ENCODE assay signal across 17 cellular contexts in genomic region chr5:54460181-54460919, GRCh38. TPM values are rescaled to one million over a fixed set of nuclear protein-coding genes. Genes with fewer than 3 reads are reported as not detected.
DNase-seq lines count a peak whose midpoint lies in the region; ATAC-seq lines count a peak whose summit lies in the region.
"Had no signal": no experiment of that assay in that cellular context is flagged by ENCODE, and none has a peak within 500 bp of the region (broad histone marks: within the 10 kb centered on the region; RNA-seq: fewer than 3 reads in every experiment).

No MANE protein-coding gene starts in this region.

- POLR2A ChIA-PET in CD8-positive, alpha-beta memory T cell (lab: Charles Lee) = no interaction called here

- H3K4me1 ChIP-seq in CD8-positive, alpha-beta memory T cell (ENCODE audit: insufficient read depth, low read length) = no peaks in the 10 kb centered on the region
- peaks cover 17% of the 10 kb centered on the region for H3K4me1 ChIP-seq in HAP-1
- H3K4me1 ChIP-seq: BLaER1 had no signal

- H3K4me3 Mint-ChIP-seq in CD8-positive, alpha-beta memory T cell = no peak overlapping the region
- H3K4me3 Mint-ChIP-seq: activated CD8-positive, alpha-beta T cell treated with anti-CD3 and anti-CD28 coated beads, Interleukin-2, amount 10 ng/mL, durations not matched to agents 7 days and 5 days had no signal

- no peaks in the 10 kb centered on the region for H3K4me1 Mint-ChIP-seq in CD8-positive, alpha-beta memory T cell

- H3K9me3 Mint-ChIP-seq in CD8-positive, alpha-beta memory T cell = peaks cover 4 to 18% (median 14%) of the 10 kb centered on the region in 5 donors

- no peak overlapping the region for H3K27ac Mint-ChIP-seq in CD8-positive, alpha-beta memory T cell
- H3K27ac Mint-ChIP-seq: activated CD8-positive, alpha-beta T cell treated with anti-CD3 and anti-CD28 coated beads, Interleukin-2, amount 10 ng/mL, durations not matched to agents 7 days and 5 days had no signal

- peak overlapping the region; percentile 6 for H3K27ac ChIP-seq in CD8-positive, alpha-beta memory T cell (ENCODE audit: low read depth, low read length)
- H3K27ac ChIP-seq: BLaER1 had no signal

- no peaks in the 10 kb centered on the region for H3K27me3 ChIP-seq in CD8-positive, alpha-beta memory T cell (ENCODE audit: insufficient read depth, low read length, poor library complexity, severe bottlenecking)
- H3K27me3 ChIP-seq in HAP-1 (ENCODE audit: low read depth) = no peaks in the 10 kb centered on the region
- H3K27me3 ChIP-seq: BLaER1 had no signal

- peaks cover 13 to 43% of the 10 kb centered on the region in 2 donors for H3K27me3 Mint-ChIP-seq in CD8-positive, alpha-beta memory T cell

- no peak overlapping the region for H3K4me3 ChIP-seq in CD8-positive, alpha-beta memory T cell (ENCODE audit: low read length)
- no peak overlapping the region for H3K4me3 ChIP-seq in HAP-1
- H3K4me3 ChIP-seq: BLaER1, mucosa of descending colon had no signal

- no peak for DNase-seq in CD8-positive, alpha-beta memory T cell
- DNase-seq in NCI-H226 = peak; percentile 12
- peak; percentile 60 for DNase-seq in dedifferentiated amniotic fluid mesenchymal stem cell (ENCODE audit: extremely low spot score)
- DNase-seq in islet precursor cell = peak; percentile 55
- DNase-seq in activated naive CD4-positive, alpha-beta T cell (lab: John Stamatoyannopoulos, UW) = no peak
- DNase-seq in middle frontal gyrus (ENCODE audit: extremely low spot score, low spot score) = no peak
- DNase-seq in HAP-1 (ENCODE audit: low spot score in 2 of 2) = no peak
- DNase-seq: activated CD8-positive, alpha-beta T cell treated with anti-CD3 and anti-CD28 coated beads, Interleukin-2, amount 10 ng/mL, durations not matched to agents 7 days and 5 days; DND-41; KG1; mucosa of descending colon; NCI-H526; stimulated activated CD8-positive, alpha-beta memory T cell treated with anti-CD3 and anti-CD28 coated beads, Interleukin-4, amount 100 ng/mL, for 48 hours; T1000 had no signal

- no peaks in the 10 kb centered on the region for H3K9me3 ChIP-seq in CD8-positive, alpha-beta memory T cell (ENCODE audit: low read length)
- no peaks in the 10 kb centered on the region for H3K9me3 ChIP-seq in HAP-1
- H3K9me3 ChIP-seq: mucosa of descending colon had no signal

- in situ Hi-C loops in HAP-1 (cut with MboI; ENCODE audit: low sequenced_read_pairs) = no loop called here

- H3K36me3 Mint-ChIP-seq in CD8-positive, alpha-beta memory T cell = no peaks in the 10 kb centered on the region

- CTCF ChIA-PET in CD8-positive, alpha-beta memory T cell (lab: Charles Lee) = no interaction called here

- H3K36me3 ChIP-seq in CD8-positive, alpha-beta memory T cell (ENCODE audit: insufficient read depth, low read length) = no peaks in the 10 kb centered on the region
- no peaks in the 10 kb centered on the region for H3K36me3 ChIP-seq in HAP-1 (replicated peaks)
- H3K36me3 ChIP-seq: BLaER1 had no signal

- no peak for ATAC-seq in HG03571 (IDR thresholded peaks at IDR 0.05; ENCODE audit: unreplicated experiment)
- ATAC-seq: activated CD8-positive, alpha-beta T cell treated with anti-CD3 and anti-CD28 coated beads, Interleukin-2, amount 10 ng/mL, durations not matched to agents 7 days and 5 days; mucosa of descending colon had no signal

RNA-seq across cellular contexts. Expression of gene HSPB3, which starts 4.9 kb away (rescaled TPM):
- not detected for total RNA-seq in CD8-positive, alpha-beta memory T cell
- not detected for polyA plus RNA-seq in CD8-positive, alpha-beta memory T cell
- total RNA-seq: activated CD8-positive, alpha-beta T cell treated with anti-CD3 and anti-CD28 coated beads, Interleukin-2, amount 10 ng/mL, durations not matched to agents 7 days and 5 days; cerebellum had no signal

RNA-seq across cellular contexts. Expression of gene SNX18, which starts 57.2 kb away (rescaled TPM):
- 10 to 100 TPM; 21.5 to 23.9 TPM for total RNA-seq in CD8-positive, alpha-beta memory T cell
- polyA plus RNA-seq in CD8-positive, alpha-beta memory T cell = 3.8 TPM

Comparison
In these comparisons a context has a peak if more than half of its experiments do, and no peak if none do; other contexts are left out.
1. DNase-seq: peak in NCI-H226 (single experiment), dedifferentiated amniotic fluid mesenchymal stem cell (single experiment) and islet precursor cell (single experiment); none in CD8-positive, alpha-beta memory T cell (0 of 5), activated naive CD4-positive, alpha-beta T cell (0 of 4), middle frontal gyrus (single experiment) and HAP-1 (0 of 2).